Comparison of ENCODE assay signal across 21 cellular contexts in genomic region chr12:12974211-12974610, GRCh38. TPM values are rescaled to one million over a fixed set of nuclear protein-coding genes. Genes with fewer than 3 reads are reported as not detected.
"Had no signal": no experiment of that assay in that cellular context is flagged by ENCODE, and none has a peak within 500 bp of the region (broad histone marks: within the 10 kb centered on the region; RNA-seq: fewer than 3 reads in every experiment).

No MANE protein-coding gene starts in this region.

- H3K27me3 Mint-ChIP-seq: natural killer cell treated with Interleukin-12 subunit alpha and Interleukin-12 subunit beta and Interleukin-15 and Interleukin-18, amount 100 ng/mL, for 72 hours had no signal

- H3K27ac Mint-ChIP-seq: endodermal cell; natural killer cell treated with Interleukin-12 subunit alpha and Interleukin-12 subunit beta and Interleukin-15 and Interleukin-18, amount 100 ng/mL, for 72 hours had no signal

- H3K4me1 Mint-ChIP-seq: endodermal cell had no signal

- H3K4me3 Mint-ChIP-seq: endodermal cell; natural killer cell treated with Interleukin-12 subunit alpha and Interleukin-12 subunit beta and Interleukin-15 and Interleukin-18, amount 100 ng/mL, for 72 hours had no signal

- ATAC-seq: left cardiac atrium; natural killer cell treated with Interleukin-12 subunit alpha and Interleukin-12 subunit beta and Interleukin-15 and Interleukin-18, amount 100 ng/mL, for 72 hours had no signal

- DNase-seq: cerebellar nuclear complex; colonic mucosa; dermis blood vessel endothelial cell; effector CD4-positive, alpha-beta T cell; endodermal cell; foreskin melanocyte; kidney; left cardiac atrium; left ventricle myocardium inferior; mesenchymal stem cell; midbrain; sigmoid colon; stimulated activated naive CD4-positive, alpha-beta T cell treated with Interleukin-2 at 50 U/mL for 16 hours; transverse colon had no signal

- H3K27ac ChIP-seq: colonic mucosa, hepatocyte, left ventricle myocardium inferior, sigmoid colon, skin epidermis, suprapubic skin, transverse colon had no signal

RNA-seq across cellular contexts. Expression of gene GPRC5D, which starts 22.2 kb away (rescaled TPM):
- total RNA-seq: endodermal cell; hepatocyte; left cardiac atrium; left ventricle myocardium inferior; lung; natural killer cell treated with Interleukin-12 subunit alpha and Interleukin-12 subunit beta and Interleukin-15 and Interleukin-18, amount 100 ng/mL, for 72 hours; omental fat pad; right atrium auricular region; sigmoid colon had no signal
